ENCODE assay signal across 1 cellular context in the genomic region with DNA sequence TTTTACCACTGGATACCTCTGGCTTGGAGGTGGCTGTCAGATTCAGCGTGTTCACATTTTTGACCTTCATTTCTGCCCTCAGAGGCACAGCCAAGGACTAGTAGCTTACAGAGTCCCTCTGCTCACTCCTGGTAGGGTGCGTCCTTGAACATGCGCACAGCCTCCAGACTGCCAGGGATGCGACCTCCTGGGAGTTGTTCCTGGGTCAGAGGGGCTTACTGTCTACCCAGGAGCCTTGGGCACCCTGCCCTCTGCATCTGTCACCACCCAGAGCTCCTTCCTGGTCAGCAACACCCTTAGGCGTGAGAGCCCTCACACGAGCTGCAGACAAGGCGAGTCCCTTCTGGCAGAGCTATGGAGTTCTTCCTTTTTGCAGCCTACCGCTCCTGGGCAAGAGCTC.
TF ChIP-seq lines count a peak whose summit lies in the region.

No MANE protein-coding gene starts in this region.

TF ChIP-seq in WTC11, 78 proteins besides CTCF, POLR2A, EP300 and RAD21 (continued from another document):
- TF ChIP-seq, protein P1, sequence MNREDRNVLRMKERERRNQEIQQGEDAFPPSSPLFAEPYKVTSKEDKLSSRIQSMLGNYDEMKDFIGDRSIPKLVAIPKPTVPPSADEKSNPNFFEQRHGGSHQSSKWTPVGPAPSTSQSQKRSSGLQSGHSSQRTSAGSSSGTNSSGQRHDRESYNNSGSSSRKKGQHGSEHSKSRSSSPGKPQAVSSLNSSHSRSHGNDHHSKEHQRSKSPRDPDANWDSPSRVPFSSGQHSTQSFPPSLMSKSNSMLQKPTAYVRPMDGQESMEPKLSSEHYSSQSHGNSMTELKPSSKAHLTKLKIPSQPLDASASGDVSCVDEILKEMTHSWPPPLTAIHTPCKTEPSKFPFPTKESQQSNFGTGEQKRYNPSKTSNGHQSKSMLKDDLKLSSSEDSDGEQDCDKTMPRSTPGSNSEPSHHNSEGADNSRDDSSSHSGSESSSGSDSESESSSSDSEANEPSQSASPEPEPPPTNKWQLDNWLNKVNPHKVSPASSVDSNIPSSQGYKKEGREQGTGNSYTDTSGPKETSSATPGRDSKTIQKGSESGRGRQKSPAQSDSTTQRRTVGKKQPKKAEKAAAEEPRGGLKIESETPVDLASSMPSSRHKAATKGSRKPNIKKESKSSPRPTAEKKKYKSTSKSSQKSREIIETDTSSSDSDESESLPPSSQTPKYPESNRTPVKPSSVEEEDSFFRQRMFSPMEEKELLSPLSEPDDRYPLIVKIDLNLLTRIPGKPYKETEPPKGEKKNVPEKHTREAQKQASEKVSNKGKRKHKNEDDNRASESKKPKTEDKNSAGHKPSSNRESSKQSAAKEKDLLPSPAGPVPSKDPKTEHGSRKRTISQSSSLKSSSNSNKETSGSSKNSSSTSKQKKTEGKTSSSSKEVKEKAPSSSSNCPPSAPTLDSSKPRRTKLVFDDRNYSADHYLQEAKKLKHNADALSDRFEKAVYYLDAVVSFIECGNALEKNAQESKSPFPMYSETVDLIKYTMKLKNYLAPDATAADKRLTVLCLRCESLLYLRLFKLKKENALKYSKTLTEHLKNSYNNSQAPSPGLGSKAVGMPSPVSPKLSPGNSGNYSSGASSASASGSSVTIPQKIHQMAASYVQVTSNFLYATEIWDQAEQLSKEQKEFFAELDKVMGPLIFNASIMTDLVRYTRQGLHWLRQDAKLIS (CRISPR knock-in tag; IDR thresholded peaks at IDR 0.05; ENCODE audit: borderline replicate concordance), result no peak
